ENCODE assay signal across 26 cellular contexts in the genomic region with DNA sequence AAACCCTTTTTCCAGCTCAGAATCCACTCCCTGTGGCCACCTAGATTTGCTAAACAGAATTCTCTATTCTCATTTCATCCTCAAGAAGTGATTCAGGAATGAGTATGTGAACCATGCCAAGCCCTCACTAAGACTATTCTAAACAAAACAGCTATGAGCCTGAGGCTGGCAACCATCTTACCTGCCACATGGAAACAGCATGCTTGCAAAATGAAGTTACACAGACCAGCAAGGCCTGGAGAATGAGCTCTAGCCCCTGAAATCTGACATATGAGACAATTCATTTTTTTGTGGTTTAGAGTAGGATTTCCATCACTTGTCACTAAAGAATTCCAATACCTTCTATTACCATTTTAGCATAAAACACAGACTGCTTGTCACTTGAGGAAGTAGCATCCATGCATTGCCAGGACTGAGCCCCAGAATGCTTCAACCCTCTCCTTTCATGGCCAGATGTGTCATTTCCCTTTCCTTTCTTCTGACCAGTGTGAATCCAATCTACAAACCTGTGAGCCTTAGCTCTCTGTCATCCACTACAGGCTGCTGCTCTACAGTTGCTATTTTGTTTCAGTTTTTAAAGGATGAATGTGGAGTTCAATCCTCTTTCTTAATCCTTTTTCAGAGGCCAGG.
DNase-seq lines count a peak whose midpoint lies in the region; ATAC-seq, FAIRE-seq and TF ChIP-seq lines count a peak whose summit lies in the region.
"Had no signal": no experiment of that assay in that cellular context is flagged by ENCODE, and none has a peak within 500 bp of the region (broad histone marks: within the 10 kb centered on the region; RNA-seq: fewer than 3 reads in every experiment).

No MANE protein-coding gene starts in this region.

- FAIRE-seq in keratinocyte (lab: Jason Lieb, UNC) = no peak
- FAIRE-seq: GM18507, H54 had no signal

- H3K4me3 ChIP-seq in RWPE2 (ENCODE audit: severe bottlenecking) (no peak overlapping the region), keratinocyte (ENCODE audit: control insufficient read depth in 2 of 3, extremely low read depth in 1 of 3, insufficient read depth in 2 of 3, low read depth in 1 of 3, low read length in 3 of 3) (no peak overlapping the region)
- H3K4me3 ChIP-seq: adrenal gland, heart right ventricle, mucosa of descending colon, neural progenitor cell had no signal

- H3K9ac ChIP-seq in keratinocyte (ENCODE audit: control insufficient read depth, extremely low read depth, insufficient read depth, low read length) = no peak overlapping the region
- H3K9ac ChIP-seq: neural progenitor cell had no signal

- no peaks in the 10 kb centered on the region for H3K27me3 ChIP-seq in RWPE2 (ENCODE audit: insufficient read depth, poor library complexity, severe bottlenecking)
- H3K27me3 ChIP-seq in keratinocyte (ENCODE audit: control insufficient read depth, extremely low read depth, insufficient read depth, low read length) = no peaks in the 10 kb centered on the region
- H3K27me3 ChIP-seq: adrenal gland, heart right ventricle, neural progenitor cell had no signal

- DNase-seq in GM03348 (ENCODE audit: low spot score) = peak; percentile 49
- no peak for DNase-seq in RWPE2 (ENCODE audit: low spot score)
- no peak for DNase-seq in keratinocyte (ENCODE audit: low read depth, low spot score)
- no peak for DNase-seq in DMS153 treated with DMSO at 0.1 percent for 48 hours (lab: John Stamatoyannopoulos, UW; ENCODE audit: unreplicated experiment)
- no peak for DNase-seq in activated CD4-positive, alpha-beta T cell treated with anti-CD3 and anti-CD28 coated beads for 4 hours
- no peak for DNase-seq in NCI-H187 treated with DMSO at 0.1 percent for 48 hours (lab: John Stamatoyannopoulos, UW)
- no peak for DNase-seq in germinal center (ENCODE audit: low spot score)
- DNase-seq: activated CD4-positive, CD25-positive, alpha-beta regulatory T cell treated with anti-CD3 and anti-CD28 coated beads, Interleukin-2, amount 50 U/mL, for 72 hours; activated naive CD4-positive, alpha-beta T cell; activated T-cell treated with anti-CD3 and anti-CD28 coated beads, Interleukin-2, amount 50 U/mL, for 1 hour; adrenal gland; CD4-positive, CD25-positive, alpha-beta regulatory T cell; DMS 273 treated with DMSO at 0.1 percent for 48 hours; heart right ventricle; immature natural killer cell; mucosa of descending colon; NCI-H1436 treated with DMSO at 0.1 percent for 48 hours; NCI-H2171 treated with DMSO at 0.1 percent for 48 hours; NCI-H526 treated with DMSO at 0.1 percent for 48 hours; SW 1271 had no signal

- ATAC-seq in RWPE2 (ENCODE audit: low read depth) (peak; percentile 25; the same call in 2 of the 3 replicates), esophagus mucosa (peak; percentile 23)
- ATAC-seq: heart right ventricle, mucosa of descending colon, Right ventricle myocardium inferior had no signal

- H3K27ac ChIP-seq in RWPE2 (ENCODE audit: poor library complexity, severe bottlenecking) = no peak overlapping the region
- H3K27ac ChIP-seq in keratinocyte (ENCODE audit: control insufficient read depth, insufficient read depth, low read length) = no peak overlapping the region
- H3K27ac ChIP-seq: adrenal gland, heart right ventricle, HL-60, neural progenitor cell had no signal

- peak overlapping the region; percentile 39 for H2AFZ ChIP-seq in keratinocyte (ENCODE audit: control insufficient read depth, low read length)
- H2AFZ ChIP-seq: neural progenitor cell had no signal

- H3K79me2 ChIP-seq in keratinocyte (ENCODE audit: control insufficient read depth, insufficient read depth, low read length) = no peaks in the 10 kb centered on the region

- H3K4me1 ChIP-seq in RWPE2 (ENCODE audit: insufficient read depth, poor library complexity, severe bottlenecking) (peaks cover 9% of the 10 kb centered on the region), keratinocyte (ENCODE audit: control insufficient read depth, extremely low read depth, insufficient read depth, low read length) (peaks cover 15% of the 10 kb centered on the region)
- H3K4me1 ChIP-seq: adrenal gland, heart right ventricle, neural progenitor cell had no signal

- H3K9me3 ChIP-seq in RWPE2 (ENCODE audit: severe bottlenecking) = no peaks in the 10 kb centered on the region
- H3K9me3 ChIP-seq in keratinocyte (ENCODE audit: control insufficient read depth, low read depth, low read length) = no peaks in the 10 kb centered on the region
- H3K9me3 ChIP-seq: adrenal gland, heart right ventricle, mucosa of descending colon had no signal

- no peaks in the 10 kb centered on the region for H3K9me1 ChIP-seq in keratinocyte (ENCODE audit: control insufficient read depth, extremely low read depth, insufficient read depth, low read length)

- dilution Hi-C loops in keratinocyte (cut with MboI; ENCODE audit: extremely low pct_ligation_motif_present, low sequenced_read_pairs) = no loop called here

- no peaks in the 10 kb centered on the region for H4K20me1 ChIP-seq in keratinocyte (ENCODE audit: control insufficient read depth, extremely low read depth, insufficient read depth, low read length)

- TF ChIP-seq CTCF in RWPE2 (IDR thresholded peaks at IDR 0.05; ENCODE audit: poor library complexity, severe bottlenecking) (no peak), keratinocyte (optimal IDR thresholded peaks at IDR 0.05 in 1 of 3, IDR thresholded peaks at IDR 0.05 in 1 of 3, conservative IDR thresholded peaks at IDR 0.05 in 1 of 3; ENCODE audit: extremely low read depth in 1 of 3, insufficient read depth in 2 of 3, low read length in 3 of 3) (no peak)

- H3K36me3 ChIP-seq in RWPE2 (ENCODE audit: low read depth) = no peaks in the 10 kb centered on the region
- no peaks in the 10 kb centered on the region for H3K36me3 ChIP-seq in keratinocyte (ENCODE audit: control insufficient read depth in 2 of 2, extremely low read depth in 1 of 2, insufficient read depth in 2 of 2, low read length in 2 of 2)
- H3K36me3 ChIP-seq: adrenal gland, heart right ventricle, neural progenitor cell had no signal

- H3K4me2 ChIP-seq in keratinocyte (ENCODE audit: control insufficient read depth, extremely low read depth, insufficient read depth, low read depth, low read length) = peak overlapping the region; percentile 15
- H3K4me2 ChIP-seq: neural progenitor cell had no signal
